Comparison of ENCODE assay signal across 2 cellular contexts in the genomic region with DNA sequence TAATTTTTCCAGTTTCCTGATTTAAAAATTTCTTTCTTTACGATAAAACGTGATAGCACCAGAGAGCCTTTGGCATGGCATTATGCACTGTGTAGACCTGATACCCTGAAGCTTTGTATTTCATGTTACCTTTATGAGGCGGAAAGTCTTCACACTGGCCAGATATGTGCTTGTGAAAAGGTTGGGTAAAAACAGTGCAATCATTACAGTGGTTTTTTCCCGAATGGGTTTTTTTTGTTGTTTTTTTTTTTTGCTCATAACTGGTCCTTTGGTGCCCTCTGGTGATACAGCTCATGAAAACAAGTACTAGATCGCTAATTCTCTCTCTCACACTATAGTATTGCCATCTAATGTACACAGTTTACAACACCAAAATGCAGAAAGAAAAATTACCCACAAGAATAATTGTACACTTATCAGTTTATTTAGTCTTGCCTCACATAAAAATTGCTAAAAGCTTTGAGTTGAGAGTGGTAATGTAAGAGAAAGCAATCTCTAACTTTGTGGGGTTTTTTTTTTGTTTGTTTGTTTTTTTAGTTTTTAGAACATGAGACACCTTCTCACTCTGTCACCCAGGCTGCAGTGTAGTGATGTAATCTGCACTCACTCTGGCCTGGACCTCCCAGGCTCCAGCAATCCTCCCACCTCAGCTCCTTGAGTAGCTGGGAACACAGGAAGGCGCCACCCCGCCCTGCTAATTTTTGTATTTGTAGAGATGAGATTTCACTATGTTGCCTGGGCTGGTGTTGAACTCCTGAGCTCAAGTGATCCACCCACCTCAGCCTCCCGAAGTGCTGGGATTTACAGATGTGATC.
TF ChIP-seq lines count a peak whose summit lies in the region.

No MANE protein-coding gene starts in this region.

TF ChIP-seq in GM23338, 12 proteins besides CTCF, POLR2A, EP300 and RAD21 (continues in another document):
- TF ChIP-seq POLR2AphosphoS5 (IDR thresholded peaks at IDR 0.05; ENCODE audit: low read depth) (no peak), EZH2 (IDR thresholded peaks at IDR 0.05; ENCODE audit: low read depth, unreplicated experiment) (no peak), EZH2phosphoT487 (IDR thresholded peaks at IDR 0.05; ENCODE audit: unreplicated experiment) (no peak), NANOG (IDR thresholded peaks at IDR 0.05; ENCODE audit: borderline replicate concordance) (no peak), JUNB (IDR thresholded peaks at IDR 0.05; ENCODE audit: unreplicated experiment) (no peak), ZNF114 (CRISPR knock-in tag; IDR thresholded peaks at IDR 0.05) (no peak)
- TF ChIP-seq, protein P1, sequence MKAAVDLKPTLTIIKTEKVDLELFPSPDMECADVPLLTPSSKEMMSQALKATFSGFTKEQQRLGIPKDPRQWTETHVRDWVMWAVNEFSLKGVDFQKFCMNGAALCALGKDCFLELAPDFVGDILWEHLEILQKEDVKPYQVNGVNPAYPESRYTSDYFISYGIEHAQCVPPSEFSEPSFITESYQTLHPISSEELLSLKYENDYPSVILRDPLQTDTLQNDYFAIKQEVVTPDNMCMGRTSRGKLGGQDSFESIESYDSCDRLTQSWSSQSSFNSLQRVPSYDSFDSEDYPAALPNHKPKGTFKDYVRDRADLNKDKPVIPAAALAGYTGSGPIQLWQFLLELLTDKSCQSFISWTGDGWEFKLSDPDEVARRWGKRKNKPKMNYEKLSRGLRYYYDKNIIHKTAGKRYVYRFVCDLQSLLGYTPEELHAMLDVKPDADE (IDR thresholded peaks at IDR 0.05), result no peak
- TF ChIP-seq, protein P2, sequence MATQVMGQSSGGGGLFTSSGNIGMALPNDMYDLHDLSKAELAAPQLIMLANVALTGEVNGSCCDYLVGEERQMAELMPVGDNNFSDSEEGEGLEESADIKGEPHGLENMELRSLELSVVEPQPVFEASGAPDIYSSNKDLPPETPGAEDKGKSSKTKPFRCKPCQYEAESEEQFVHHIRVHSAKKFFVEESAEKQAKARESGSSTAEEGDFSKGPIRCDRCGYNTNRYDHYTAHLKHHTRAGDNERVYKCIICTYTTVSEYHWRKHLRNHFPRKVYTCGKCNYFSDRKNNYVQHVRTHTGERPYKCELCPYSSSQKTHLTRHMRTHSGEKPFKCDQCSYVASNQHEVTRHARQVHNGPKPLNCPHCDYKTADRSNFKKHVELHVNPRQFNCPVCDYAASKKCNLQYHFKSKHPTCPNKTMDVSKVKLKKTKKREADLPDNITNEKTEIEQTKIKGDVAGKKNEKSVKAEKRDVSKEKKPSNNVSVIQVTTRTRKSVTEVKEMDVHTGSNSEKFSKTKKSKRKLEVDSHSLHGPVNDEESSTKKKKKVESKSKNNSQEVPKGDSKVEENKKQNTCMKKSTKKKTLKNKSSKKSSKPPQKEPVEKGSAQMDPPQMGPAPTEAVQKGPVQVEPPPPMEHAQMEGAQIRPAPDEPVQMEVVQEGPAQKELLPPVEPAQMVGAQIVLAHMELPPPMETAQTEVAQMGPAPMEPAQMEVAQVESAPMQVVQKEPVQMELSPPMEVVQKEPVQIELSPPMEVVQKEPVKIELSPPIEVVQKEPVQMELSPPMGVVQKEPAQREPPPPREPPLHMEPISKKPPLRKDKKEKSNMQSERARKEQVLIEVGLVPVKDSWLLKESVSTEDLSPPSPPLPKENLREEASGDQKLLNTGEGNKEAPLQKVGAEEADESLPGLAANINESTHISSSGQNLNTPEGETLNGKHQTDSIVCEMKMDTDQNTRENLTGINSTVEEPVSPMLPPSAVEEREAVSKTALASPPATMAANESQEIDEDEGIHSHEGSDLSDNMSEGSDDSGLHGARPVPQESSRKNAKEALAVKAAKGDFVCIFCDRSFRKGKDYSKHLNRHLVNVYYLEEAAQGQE (IDR thresholded peaks at IDR 0.05; ENCODE audit: unreplicated experiment), result no peak

TF ChIP-seq in K562, 482 proteins besides CTCF, POLR2A, EP300 and RAD21 (continues in another document):
- TF ChIP-seq NFXL1 (CRISPR knock-in tag; IDR thresholded peaks at IDR 0.05) (no peak), MXI1 (IDR thresholded peaks at IDR 0.05; ENCODE audit: low read depth, low read length) (no peak), HDAC3 (IDR thresholded peaks at IDR 0.05; ENCODE audit: borderline replicate concordance, partially characterized antibody) (no peak), NFE2 (IDR thresholded peaks at IDR 0.05; ENCODE audit: low read depth) (no peak), SRSF9 (IDR thresholded peaks at IDR 0.05; ENCODE audit: borderline replicate concordance, low read depth, low read length) (no peak), RBBP5 (IDR thresholded peaks at IDR 0.05; ENCODE audit: borderline replicate concordance, insufficient read depth, low read length, poor library complexity, severe bottlenecking) (no peak), ARNT (IDR thresholded peaks at IDR 0.05) (no peak), PML (IDR thresholded peaks at IDR 0.05; ENCODE audit: low read length) (no peak), DDX20 (tag; IDR thresholded peaks at IDR 0.05; ENCODE audit: low read depth) (no peak), ARID2 (IDR thresholded peaks at IDR 0.05) (peak; percentile 77; the same call in 1 of the 2 replicates), PTBP1 (IDR thresholded peaks at IDR 0.05; ENCODE audit: low read depth, low read length) (no peak), FOXK2 (conservative IDR thresholded peaks at IDR 0.05 in 1 of 2, IDR thresholded peaks at IDR 0.05 in 1 of 2; ENCODE audit: low read depth in 2 of 2) (peak; percentile 42 to 68; a peak in 3 of 4 replicates), IRF2 (CRISPR knock-in tag; IDR thresholded peaks at IDR 0.05) (no peak), HDAC2 (IDR thresholded peaks at IDR 0.05) (no peak), NELFE (IDR thresholded peaks at IDR 0.05; ENCODE audit: insufficient read depth, insufficient read length) (no peak), ZNF589 (CRISPR knock-in tag; IDR thresholded peaks at IDR 0.05; ENCODE audit: low read depth) (no peak), FOXA3 (CRISPR knock-in tag; conservative IDR thresholded peaks at IDR 0.05 in 1 of 2, IDR thresholded peaks at IDR 0.05 in 1 of 2) (no peak), ZNF780A (CRISPR knock-in tag; IDR thresholded peaks at IDR 0.05) (no peak), SMC3 (conservative IDR thresholded peaks at IDR 0.05; ENCODE audit: insufficient read depth, low read depth, low read length) (peak; percentile 55; the same call in 1 of the 2 replicates)
- TF ChIP-seq, protein P3, sequence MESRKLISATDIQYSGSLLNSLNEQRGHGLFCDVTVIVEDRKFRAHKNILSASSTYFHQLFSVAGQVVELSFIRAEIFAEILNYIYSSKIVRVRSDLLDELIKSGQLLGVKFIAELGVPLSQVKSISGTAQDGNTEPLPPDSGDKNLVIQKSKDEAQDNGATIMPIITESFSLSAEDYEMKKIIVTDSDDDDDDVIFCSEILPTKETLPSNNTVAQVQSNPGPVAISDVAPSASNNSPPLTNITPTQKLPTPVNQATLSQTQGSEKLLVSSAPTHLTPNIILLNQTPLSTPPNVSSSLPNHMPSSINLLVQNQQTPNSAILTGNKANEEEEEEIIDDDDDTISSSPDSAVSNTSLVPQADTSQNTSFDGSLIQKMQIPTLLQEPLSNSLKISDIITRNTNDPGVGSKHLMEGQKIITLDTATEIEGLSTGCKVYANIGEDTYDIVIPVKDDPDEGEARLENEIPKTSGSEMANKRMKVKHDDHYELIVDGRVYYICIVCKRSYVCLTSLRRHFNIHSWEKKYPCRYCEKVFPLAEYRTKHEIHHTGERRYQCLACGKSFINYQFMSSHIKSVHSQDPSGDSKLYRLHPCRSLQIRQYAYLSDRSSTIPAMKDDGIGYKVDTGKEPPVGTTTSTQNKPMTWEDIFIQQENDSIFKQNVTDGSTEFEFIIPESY (CRISPR knock-in tag; IDR thresholded peaks at IDR 0.05), result no peak
- TF ChIP-seq, protein P4, sequence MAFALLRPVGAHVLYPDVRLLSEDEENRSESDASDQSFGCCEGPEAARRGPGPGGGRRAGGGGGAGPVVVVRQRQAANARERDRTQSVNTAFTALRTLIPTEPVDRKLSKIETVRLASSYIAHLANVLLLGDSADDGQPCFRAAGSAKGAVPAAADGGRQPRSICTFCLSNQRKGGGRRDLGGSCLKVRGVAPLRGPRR (CRISPR knock-in tag; IDR thresholded peaks at IDR 0.05), result no peak
- TF ChIP-seq, protein P5, sequence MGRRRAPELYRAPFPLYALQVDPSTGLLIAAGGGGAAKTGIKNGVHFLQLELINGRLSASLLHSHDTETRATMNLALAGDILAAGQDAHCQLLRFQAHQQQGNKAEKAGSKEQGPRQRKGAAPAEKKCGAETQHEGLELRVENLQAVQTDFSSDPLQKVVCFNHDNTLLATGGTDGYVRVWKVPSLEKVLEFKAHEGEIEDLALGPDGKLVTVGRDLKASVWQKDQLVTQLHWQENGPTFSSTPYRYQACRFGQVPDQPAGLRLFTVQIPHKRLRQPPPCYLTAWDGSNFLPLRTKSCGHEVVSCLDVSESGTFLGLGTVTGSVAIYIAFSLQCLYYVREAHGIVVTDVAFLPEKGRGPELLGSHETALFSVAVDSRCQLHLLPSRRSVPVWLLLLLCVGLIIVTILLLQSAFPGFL (CRISPR knock-in tag; IDR thresholded peaks at IDR 0.05), result no peak
- TF ChIP-seq, protein P6, sequence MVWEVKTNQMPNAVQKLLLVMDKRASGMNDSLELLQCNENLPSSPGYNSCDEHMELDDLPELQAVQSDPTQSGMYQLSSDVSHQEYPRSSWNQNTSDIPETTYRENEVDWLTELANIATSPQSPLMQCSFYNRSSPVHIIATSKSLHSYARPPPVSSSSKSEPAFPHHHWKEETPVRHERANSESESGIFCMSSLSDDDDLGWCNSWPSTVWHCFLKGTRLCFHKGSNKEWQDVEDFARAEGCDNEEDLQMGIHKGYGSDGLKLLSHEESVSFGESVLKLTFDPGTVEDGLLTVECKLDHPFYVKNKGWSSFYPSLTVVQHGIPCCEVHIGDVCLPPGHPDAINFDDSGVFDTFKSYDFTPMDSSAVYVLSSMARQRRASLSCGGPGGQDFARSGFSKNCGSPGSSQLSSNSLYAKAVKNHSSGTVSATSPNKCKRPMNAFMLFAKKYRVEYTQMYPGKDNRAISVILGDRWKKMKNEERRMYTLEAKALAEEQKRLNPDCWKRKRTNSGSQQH (CRISPR knock-in tag; IDR thresholded peaks at IDR 0.05), result no peak
- TF ChIP-seq, protein P7, sequence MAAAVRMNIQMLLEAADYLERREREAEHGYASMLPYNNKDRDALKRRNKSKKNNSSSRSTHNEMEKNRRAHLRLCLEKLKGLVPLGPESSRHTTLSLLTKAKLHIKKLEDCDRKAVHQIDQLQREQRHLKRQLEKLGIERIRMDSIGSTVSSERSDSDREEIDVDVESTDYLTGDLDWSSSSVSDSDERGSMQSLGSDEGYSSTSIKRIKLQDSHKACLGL (CRISPR knock-in tag; IDR thresholded peaks at IDR 0.05; ENCODE audit: borderline replicate concordance, poor library complexity, severe bottlenecking), result no peak
- TF ChIP-seq, protein P8, sequence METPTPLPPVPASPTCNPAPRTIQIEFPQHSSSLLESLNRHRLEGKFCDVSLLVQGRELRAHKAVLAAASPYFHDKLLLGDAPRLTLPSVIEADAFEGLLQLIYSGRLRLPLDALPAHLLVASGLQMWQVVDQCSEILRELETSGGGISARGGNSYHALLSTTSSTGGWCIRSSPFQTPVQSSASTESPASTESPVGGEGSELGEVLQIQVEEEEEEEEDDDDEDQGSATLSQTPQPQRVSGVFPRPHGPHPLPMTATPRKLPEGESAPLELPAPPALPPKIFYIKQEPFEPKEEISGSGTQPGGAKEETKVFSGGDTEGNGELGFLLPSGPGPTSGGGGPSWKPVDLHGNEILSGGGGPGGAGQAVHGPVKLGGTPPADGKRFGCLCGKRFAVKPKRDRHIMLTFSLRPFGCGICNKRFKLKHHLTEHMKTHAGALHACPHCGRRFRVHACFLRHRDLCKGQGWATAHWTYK (CRISPR knock-in tag; IDR thresholded peaks at IDR 0.05), result no peak
- TF ChIP-seq, protein P9, sequence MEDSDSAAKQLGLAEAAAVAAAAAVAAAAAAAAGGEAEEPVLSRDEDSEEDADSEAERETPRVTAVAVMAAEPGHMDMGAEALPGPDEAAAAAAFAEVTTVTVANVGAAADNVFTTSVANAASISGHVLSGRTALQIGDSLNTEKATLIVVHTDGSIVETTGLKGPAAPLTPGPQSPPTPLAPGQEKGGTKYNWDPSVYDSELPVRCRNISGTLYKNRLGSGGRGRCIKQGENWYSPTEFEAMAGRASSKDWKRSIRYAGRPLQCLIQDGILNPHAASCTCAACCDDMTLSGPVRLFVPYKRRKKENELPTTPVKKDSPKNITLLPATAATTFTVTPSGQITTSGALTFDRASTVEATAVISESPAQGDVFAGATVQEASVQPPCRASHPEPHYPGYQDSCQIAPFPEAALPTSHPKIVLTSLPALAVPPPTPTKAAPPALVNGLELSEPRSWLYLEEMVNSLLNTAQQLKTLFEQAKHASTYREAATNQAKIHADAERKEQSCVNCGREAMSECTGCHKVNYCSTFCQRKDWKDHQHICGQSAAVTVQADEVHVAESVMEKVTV (CRISPR knock-in tag; IDR thresholded peaks at IDR 0.05), result peak; percentile 7; the same call in 1 of the 2 replicates
- TF ChIP-seq, protein P10, sequence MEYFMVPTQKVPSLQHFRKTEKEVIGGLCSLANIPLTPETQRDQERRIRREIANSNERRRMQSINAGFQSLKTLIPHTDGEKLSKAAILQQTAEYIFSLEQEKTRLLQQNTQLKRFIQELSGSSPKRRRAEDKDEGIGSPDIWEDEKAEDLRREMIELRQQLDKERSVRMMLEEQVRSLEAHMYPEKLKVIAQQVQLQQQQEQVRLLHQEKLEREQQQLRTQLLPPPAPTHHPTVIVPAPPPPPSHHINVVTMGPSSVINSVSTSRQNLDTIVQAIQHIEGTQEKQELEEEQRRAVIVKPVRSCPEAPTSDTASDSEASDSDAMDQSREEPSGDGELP (CRISPR knock-in tag; IDR thresholded peaks at IDR 0.05; ENCODE audit: borderline replicate concordance), result no peak
- TF ChIP-seq, protein P11, sequence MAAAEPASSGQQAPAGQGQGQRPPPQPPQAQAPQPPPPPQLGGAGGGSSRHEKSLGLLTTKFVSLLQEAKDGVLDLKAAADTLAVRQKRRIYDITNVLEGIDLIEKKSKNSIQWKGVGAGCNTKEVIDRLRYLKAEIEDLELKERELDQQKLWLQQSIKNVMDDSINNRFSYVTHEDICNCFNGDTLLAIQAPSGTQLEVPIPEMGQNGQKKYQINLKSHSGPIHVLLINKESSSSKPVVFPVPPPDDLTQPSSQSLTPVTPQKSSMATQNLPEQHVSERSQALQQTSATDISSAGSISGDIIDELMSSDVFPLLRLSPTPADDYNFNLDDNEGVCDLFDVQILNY (CRISPR knock-in tag; IDR thresholded peaks at IDR 0.05), result no peak
- TF ChIP-seq, protein P12, sequence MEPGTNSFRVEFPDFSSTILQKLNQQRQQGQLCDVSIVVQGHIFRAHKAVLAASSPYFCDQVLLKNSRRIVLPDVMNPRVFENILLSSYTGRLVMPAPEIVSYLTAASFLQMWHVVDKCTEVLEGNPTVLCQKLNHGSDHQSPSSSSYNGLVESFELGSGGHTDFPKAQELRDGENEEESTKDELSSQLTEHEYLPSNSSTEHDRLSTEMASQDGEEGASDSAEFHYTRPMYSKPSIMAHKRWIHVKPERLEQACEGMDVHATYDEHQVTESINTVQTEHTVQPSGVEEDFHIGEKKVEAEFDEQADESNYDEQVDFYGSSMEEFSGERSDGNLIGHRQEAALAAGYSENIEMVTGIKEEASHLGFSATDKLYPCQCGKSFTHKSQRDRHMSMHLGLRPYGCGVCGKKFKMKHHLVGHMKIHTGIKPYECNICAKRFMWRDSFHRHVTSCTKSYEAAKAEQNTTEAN (CRISPR knock-in tag; IDR thresholded peaks at IDR 0.05), result no peak
